ENCODE assay signal across 8 cellular contexts in the genomic region with DNA sequence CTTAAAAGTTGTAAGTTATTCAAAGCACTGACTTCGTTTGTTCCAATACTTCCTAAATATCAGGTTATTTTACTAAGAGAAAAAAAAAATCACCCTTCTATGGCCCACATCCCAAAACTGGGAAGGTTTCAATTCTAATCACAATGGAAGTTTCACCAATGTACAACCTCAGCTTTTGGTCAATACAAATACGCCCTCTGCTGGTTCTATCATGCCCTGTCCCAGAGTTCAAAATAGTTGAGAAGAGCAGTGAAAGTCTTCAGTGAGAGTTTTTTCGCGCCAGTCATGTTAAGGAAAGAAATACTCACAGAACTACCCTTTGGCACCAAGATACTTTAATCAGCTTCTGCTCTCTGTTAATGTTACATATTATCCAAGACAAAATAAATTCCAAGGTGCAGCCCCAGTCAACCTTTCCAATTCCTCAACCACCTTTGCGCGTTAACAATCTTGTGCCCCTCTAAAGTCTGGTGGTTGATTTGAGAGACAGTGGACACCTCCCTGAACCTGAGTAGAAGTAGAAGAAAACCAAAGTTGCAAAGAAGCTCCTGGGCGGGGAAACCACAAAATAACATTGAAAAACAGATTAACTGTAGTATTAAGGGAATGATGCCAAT. TPM values are rescaled to one million over a fixed set of nuclear protein-coding genes. Genes with fewer than 3 reads are reported as not detected.
DNase-seq lines count a peak whose midpoint lies in the region; ATAC-seq and TF ChIP-seq lines count a peak whose summit lies in the region.

No MANE protein-coding gene starts in this region.

- peak; percentile 76 to 78 for ATAC-seq in activated naive CD4-positive, alpha-beta T cell treated with anti-CD3 and anti-CD28 coated beads, Interleukin-2, amount 50 U/mL, for 72 hours
- peak; percentile 86 for ATAC-seq in Right ventricle myocardium superior (ENCODE audit: poor library complexity)
- no peak for ATAC-seq in GM18907 (IDR thresholded peaks at IDR 0.05; ENCODE audit: unreplicated experiment)
- no peak for ATAC-seq in HG02981 (IDR thresholded peaks at IDR 0.05; ENCODE audit: unreplicated experiment)

- no peak overlapping the region for H3K4me2 ChIP-seq in Loucy (ENCODE audit: low read depth, low read length, poor library complexity, severe bottlenecking)

- no peak overlapping the region for H2AFZ ChIP-seq in Loucy (ENCODE audit: low read length)

- TF ChIP-seq CTCF in Loucy (conservative IDR thresholded peaks at IDR 0.05; ENCODE audit: low read length) = peak; percentile 90

- H3K79me2 ChIP-seq in Loucy (ENCODE audit: insufficient read depth, low read length) = no peaks in the 10 kb centered on the region

- H3K27ac Mint-ChIP-seq in activated naive CD4-positive, alpha-beta T cell treated with anti-CD3 and anti-CD28 coated beads, Interleukin-2, amount 50 U/mL, for 72 hours = no peak overlapping the region

- H3K9me3 Mint-ChIP-seq in activated naive CD4-positive, alpha-beta T cell treated with anti-CD3 and anti-CD28 coated beads, Interleukin-2, amount 50 U/mL, for 72 hours = no peaks in the 10 kb centered on the region

- no peaks in the 10 kb centered on the region for H3K36me3 Mint-ChIP-seq in activated naive CD4-positive, alpha-beta T cell treated with anti-CD3 and anti-CD28 coated beads, Interleukin-2, amount 50 U/mL, for 72 hours

- H3K36me3 ChIP-seq in Loucy (ENCODE audit: insufficient read depth, low read length) = no peaks in the 10 kb centered on the region

- DNase-seq in GM04503 (ENCODE audit: low read depth) (peak; percentile 26), SIG-M5 (lab: John Stamatoyannopoulos, UW) (peak; percentile 27), Right ventricle myocardium superior (no peak), pulmonary artery endothelial cell (ENCODE audit: low read depth, low spot score) (peak; percentile 7)
- DNase-seq in activated naive CD4-positive, alpha-beta T cell treated with anti-CD3 and anti-CD28 coated beads, Interleukin-2, amount 50 U/mL, for 72 hours (ENCODE audit: low spot score in 2 of 2) = peak in 1 of 2 donors; percentile 63

- no peak overlapping the region for H3K9ac ChIP-seq in Loucy (ENCODE audit: low read depth, low read length, poor library complexity, severe bottlenecking)

- no peak overlapping the region for H3K4me3 ChIP-seq in Loucy (ENCODE audit: low read length, poor library complexity, severe bottlenecking)

- no peaks in the 10 kb centered on the region for H4K20me1 ChIP-seq in Loucy (ENCODE audit: insufficient read depth, low read length, poor library complexity, severe bottlenecking)

- no peaks in the 10 kb centered on the region for H3K4me1 ChIP-seq in Loucy (ENCODE audit: insufficient read depth, low read length, poor library complexity, severe bottlenecking)

- H3F3A ChIP-seq in Loucy (ENCODE audit: low read depth) = no peaks in the 10 kb centered on the region

- H3K27me3 ChIP-seq in Loucy (ENCODE audit: insufficient read depth, low read length, poor library complexity, severe bottlenecking) = no peaks in the 10 kb centered on the region

- no peaks in the 10 kb centered on the region for H3K9me3 ChIP-seq in Loucy (ENCODE audit: insufficient read depth, low read depth, low read length)

- no peaks in the 10 kb centered on the region for H3K9me2 ChIP-seq in Loucy (replicated peaks; ENCODE audit: low read depth, low read length)

- intact Hi-C loops in Right ventricle myocardium superior (cut with DNase I) = loop anchor here (5.0 kb wide), 2 partner anchors 316 to 376 kb away; no protein-coding TSS in a partner anchor

RNA-seq across cellular contexts. Expression of a gene that starts 59.9 kb away (rescaled TPM):
- total RNA-seq in activated naive CD4-positive, alpha-beta T cell treated with anti-CD3 and anti-CD28 coated beads, Interleukin-2, amount 50 U/mL, for 72 hours = 100 to 1,000 TPM; 106 to 121 TPM
- total RNA-seq in Right ventricle myocardium superior = 64.6 TPM
- total RNA-seq in pulmonary artery endothelial cell = 112 and 125 TPM in 2 replicates

Comparison
In these comparisons a context has a peak if more than half of its experiments do, and no peak if none do; other contexts are left out.
1. ATAC-seq: peak in activated naive CD4-positive, alpha-beta T cell treated with anti-CD3 and anti-CD28 coated beads, Interleukin-2, amount 50 U/mL, for 72 hours (2 of 2) and Right ventricle myocardium superior (single experiment); none in GM18907 (single experiment) and HG02981 (single experiment).